ENCODE assay signal across 10 cellular contexts in the genomic region with DNA sequence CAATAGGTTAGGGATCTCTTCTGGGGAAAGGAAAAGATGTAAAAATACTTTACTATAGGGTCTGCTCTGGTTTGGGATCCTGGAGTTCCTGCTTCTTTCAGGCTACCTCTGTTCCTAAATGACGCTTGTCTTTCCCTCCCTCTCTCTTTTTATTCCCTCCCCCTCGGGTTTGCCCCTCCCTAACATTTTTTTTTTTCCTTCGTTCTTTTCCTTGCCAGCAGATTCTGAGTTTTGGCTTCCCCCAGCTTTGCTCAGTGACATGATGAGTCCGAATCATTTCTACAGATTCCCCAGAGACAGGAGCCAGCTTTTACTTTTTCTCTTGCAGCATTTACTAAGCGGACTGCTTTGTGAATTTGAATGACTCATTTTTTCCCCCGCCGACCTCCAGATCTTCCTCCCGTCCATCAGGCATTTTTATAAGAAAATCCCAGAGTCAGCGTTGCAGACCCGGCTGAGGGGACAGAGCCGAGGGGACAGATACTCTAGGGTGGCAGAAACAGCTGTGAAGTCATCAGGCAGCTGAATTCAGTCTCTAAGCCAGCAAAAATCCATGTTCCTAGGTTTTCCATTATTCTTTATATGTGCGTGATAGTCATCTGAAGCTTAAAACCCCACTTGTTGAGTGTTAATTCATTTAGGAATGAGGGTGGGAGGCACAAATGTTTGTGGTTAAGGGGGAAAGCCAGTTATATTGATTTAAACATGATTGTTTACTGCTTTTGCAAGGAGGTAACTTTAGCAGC. TPM values are rescaled to one million over a fixed set of nuclear protein-coding genes. Genes with fewer than 3 reads are reported as not detected.
DNase-seq lines count a peak whose midpoint lies in the region; ATAC-seq and TF ChIP-seq lines count a peak whose summit lies in the region.
"Had no signal": no experiment of that assay in that cellular context is flagged by ENCODE, and none has a peak within 500 bp of the region (broad histone marks: within the 10 kb centered on the region; RNA-seq: fewer than 3 reads in every experiment).

Gene TMEM100 (minus strand): TSS at position 123 of the 746 bp plus-strand sequence. CDS start 1,794 bp downstream, outside the sequence.

- intact Hi-C loops in esophagus muscularis mucosa (cut with DNase I): no loop called here
- intact Hi-C loops in naive thymus-derived CD4-positive, alpha-beta T cell (cut with micrococcal nuclease): no loop called here

- no peaks in the 10 kb centered on the region for H3K9me3 Mint-ChIP-seq in nephron progenitor cell
- H3K9me3 Mint-ChIP-seq in naive thymus-derived CD4-positive, alpha-beta T cell: no peaks in the 10 kb centered on the region
- H3K9me3 Mint-ChIP-seq: naive B cell had no signal

- ATAC-seq in stimulated activated naive CD8-positive, alpha-beta T cell treated with anti-CD3 and anti-CD28 coated beads, Interleukin-15, Interleukin-2, amounts not matched to agents 100 U/mL and 50 U/mL, for 24 hours: no peak
- ATAC-seq in naive thymus-derived CD4-positive, alpha-beta T cell: no peak

- POLR2A ChIA-PET in AG04449 (lab: Yijun Ruan, JAX): interaction anchor here (0.7 to 1.3 kb wide), 2 partner anchors 9 to 46 kb away, joined by 3 to 5 read pairs; no protein-coding TSS in a partner anchor
- POLR2A ChIA-PET in naive thymus-derived CD4-positive, alpha-beta T cell (lab: Charles Lee): no interaction called here

- peak within 1 kb of the TSS; percentile 85 for H3K4me3 Mint-ChIP-seq in nephron progenitor cell
- no peak within 1 kb of the TSS for H3K4me3 Mint-ChIP-seq in naive thymus-derived CD4-positive, alpha-beta T cell

- H3K27me3 ChIP-seq in esophagus muscularis mucosa: no peaks in the 10 kb centered on the region
- H3K27me3 ChIP-seq in naive thymus-derived CD4-positive, alpha-beta T cell (ENCODE audit: control insufficient read depth in 2 of 2, insufficient read depth in 2 of 2, low read length in 2 of 2): no peaks in the 10 kb centered on the region

- peak within 1 kb of the TSS; percentile 79 for H3K27ac Mint-ChIP-seq in nephron progenitor cell
- no peak within 1 kb of the TSS for H3K27ac Mint-ChIP-seq in naive thymus-derived CD4-positive, alpha-beta T cell

- no peaks in the 10 kb centered on the region for H3K36me3 Mint-ChIP-seq in nephron progenitor cell (ENCODE audit: low read depth)
- no peaks in the 10 kb centered on the region for H3K36me3 Mint-ChIP-seq in naive thymus-derived CD4-positive, alpha-beta T cell
- H3K36me3 Mint-ChIP-seq: naive B cell had no signal

- peaks cover 11 to 57% (median 48%) of the 10 kb centered on the region in 4 donors for H3K4me1 ChIP-seq in esophagus muscularis mucosa
- no peaks in the 10 kb centered on the region for H3K4me1 ChIP-seq in naive thymus-derived CD4-positive, alpha-beta T cell (ENCODE audit: control insufficient read depth in 2 of 2, insufficient read depth in 2 of 2, low read length in 2 of 2)

- TF ChIP-seq EP300 in esophagus muscularis mucosa (IDR thresholded peaks at IDR 0.05): no peak

- TF ChIP-seq POLR2A in esophagus muscularis mucosa (IDR thresholded peaks at IDR 0.05; ENCODE audit: low read depth): no peak

- DNase-seq in AG04449 (ENCODE audit: low read depth, low spot score) (no peak), NCI-H460 (ENCODE audit: extremely low read depth, low read depth) (no peak), esophagus muscularis mucosa (ENCODE audit: extremely low spot score) (no peak), nephron progenitor cell (no peak), SIG-M5 treated with dmso at 0.1 percent for 504 hours (lab: John Stamatoyannopoulos, UW; ENCODE audit: unreplicated experiment) (no peak), MV-4-11 (lab: John Stamatoyannopoulos, UW) (no peak)
- no peak for DNase-seq in stimulated activated naive CD8-positive, alpha-beta T cell treated with anti-CD3 and anti-CD28 coated beads, Interleukin-15, Interleukin-2, amounts not matched to agents 100 U/mL and 50 U/mL, for 24 hours
- no peak for DNase-seq in naive thymus-derived CD4-positive, alpha-beta T cell
- DNase-seq: COR-L47, naive B cell had no signal

- no peaks in the 10 kb centered on the region for H3K27me3 Mint-ChIP-seq in nephron progenitor cell (ENCODE audit: low read depth, poor library complexity)
- peaks cover 35 to 65% (median 48%) of the 10 kb centered on the region in 5 donors for H3K27me3 Mint-ChIP-seq in naive thymus-derived CD4-positive, alpha-beta T cell

- H3K36me3 ChIP-seq in esophagus muscularis mucosa: peaks cover 0 to 10% (median 0%) of the 10 kb centered on the region in 4 donors
- H3K36me3 ChIP-seq in naive thymus-derived CD4-positive, alpha-beta T cell (ENCODE audit: control insufficient read depth in 2 of 3, insufficient read depth in 3 of 3, low read length in 3 of 3): no peaks in the 10 kb centered on the region

- 16% methylated on average over 12 of the region's 12 CpGs for whole genome bisulfite sequencing in esophagus muscularis mucosa

- peaks cover 94% of the 10 kb centered on the region for H3K4me1 Mint-ChIP-seq in nephron progenitor cell
- H3K4me1 Mint-ChIP-seq in naive thymus-derived CD4-positive, alpha-beta T cell: no peaks in the 10 kb centered on the region

- no peaks in the 10 kb centered on the region for H3K9me3 ChIP-seq in esophagus muscularis mucosa
- H3K9me3 ChIP-seq in naive thymus-derived CD4-positive, alpha-beta T cell (ENCODE audit: control insufficient read depth in 2 of 3, low read length in 3 of 3): no peaks in the 10 kb centered on the region

- TF ChIP-seq CTCF in AG04449 (IDR thresholded peaks at IDR 0.05; ENCODE audit: insufficient read depth, low read length, missing control alignments) (no peak), esophagus muscularis mucosa (IDR thresholded peaks at IDR 0.05) (no peak), nephron progenitor cell (IDR thresholded peaks at IDR 0.05) (no peak)

- CTCF ChIA-PET in AG04449 (lab: Yijun Ruan, JAX): interaction anchor here (1.1 to 13.8 kb wide), 6 partner anchors 10 to 196 kb away, joined by 4 to 184 read pairs (median 39); no protein-coding TSS in a partner anchor
- CTCF ChIA-PET in naive thymus-derived CD4-positive, alpha-beta T cell (lab: Charles Lee): no interaction called here

- H3K27ac ChIP-seq in esophagus muscularis mucosa (replicated peaks in 1 of 4): peak within 1 kb of the TSS; percentile 67 to 75 (median 74)
- no peak within 1 kb of the TSS for H3K27ac ChIP-seq in naive thymus-derived CD4-positive, alpha-beta T cell (ENCODE audit: low read depth, low read length)

- H3K4me3 ChIP-seq in AG04449 (ENCODE audit: low read depth, low read length) (peak within 1 kb of the TSS; percentile 41), esophagus muscularis mucosa (peak within 1 kb of the TSS; percentile 45 to 56 (median 48))
- H3K4me3 ChIP-seq in naive thymus-derived CD4-positive, alpha-beta T cell (ENCODE audit: low read length): no peak within 1 kb of the TSS

RNA-seq across cellular contexts. Expression of gene TMEM100, which starts in this region (rescaled TPM):
- total RNA-seq in NCI-H460 (2014; rRNA removed; shearing (Covaris generic)): 43.0 and 49.6 TPM in 2 replicates
- 14.3 and 23.2 TPM in 2 replicates for polyA plus RNA-seq in NCI-H460 (2014; cell fraction: nucleus; rRNA removed)
- total RNA-seq in esophagus muscularis mucosa: 1 to 10 TPM; 4.2 to 9.6 (median 9.5) TPM
- total RNA-seq in naive thymus-derived CD4-positive, alpha-beta T cell: not detected
- not detected for polyA plus RNA-seq in naive thymus-derived CD4-positive, alpha-beta T cell

Comparison
In these comparisons a context has a peak if more than half of its experiments do, and no peak if none do; other contexts are left out.
1. RNA of gene TMEM100 (total RNA-seq): 43.0 to 49.6 TPM in NCI-H460 and 4.2 to 9.6 TPM in esophagus muscularis mucosa; not detected in naive thymus-derived CD4-positive, alpha-beta T cell; every median in the first group is over 4 times any median in the second.